Comparison of ENCODE assay signal across 15 cellular contexts in the genomic region with DNA sequence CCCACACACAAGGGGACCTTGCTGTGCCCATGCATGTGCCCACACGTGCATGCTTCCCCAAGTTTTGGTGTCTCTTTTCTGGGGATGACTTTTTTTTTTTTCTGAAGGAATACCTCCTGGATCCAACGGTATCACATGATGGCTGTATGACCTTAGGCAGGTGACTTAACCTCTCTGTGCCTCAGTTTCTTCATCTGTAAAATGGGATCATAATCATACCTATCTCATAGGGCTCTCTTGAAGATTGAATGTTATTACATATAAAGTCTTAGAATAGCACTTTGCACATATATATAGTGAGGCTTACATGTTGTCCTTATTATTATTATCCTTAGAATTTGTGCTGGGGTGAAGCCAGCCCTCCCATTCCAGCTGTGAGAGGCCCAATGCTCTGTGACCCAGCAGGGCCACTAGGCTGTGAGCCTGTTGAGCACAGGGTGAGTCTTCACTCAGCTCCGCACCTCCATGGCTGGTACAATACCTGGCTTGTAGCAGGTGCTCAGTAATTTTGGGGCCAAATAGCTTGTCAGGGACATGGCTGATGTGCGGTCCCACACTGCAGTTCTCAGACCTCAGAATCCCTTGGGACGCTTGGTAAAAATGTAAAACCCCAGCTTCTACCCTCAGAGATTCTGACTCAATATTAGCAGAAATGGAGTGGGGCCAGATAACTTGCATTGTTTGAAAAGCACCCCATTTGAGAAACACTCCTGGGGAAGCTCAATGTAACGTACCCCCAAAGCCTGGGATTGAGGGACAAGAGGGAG. TPM values are rescaled to one million over a fixed set of nuclear protein-coding genes. Genes with fewer than 3 reads are reported as not detected.
DNase-seq lines count a peak whose midpoint lies in the region; ATAC-seq and TF ChIP-seq lines count a peak whose summit lies in the region.
"Had no signal": no experiment of that assay in that cellular context is flagged by ENCODE, and none has a peak within 500 bp of the region (broad histone marks: within the 10 kb centered on the region; RNA-seq: fewer than 3 reads in every experiment).

No MANE protein-coding gene starts in this region.

- no peak for TF ChIP-seq POLR2A in uterus (IDR thresholded peaks at IDR 0.05)

- no peak overlapping the region for H2BK12ac ChIP-seq in neuronal stem cell (ENCODE audit: low read length)

- H3K9me3 ChIP-seq in OCI-LY3 (ENCODE audit: insufficient read depth, low read length) (no peaks in the 10 kb centered on the region), uterus (no peaks in the 10 kb centered on the region), MM.1S (replicated peaks; ENCODE audit: insufficient read depth, low read length) (no peaks in the 10 kb centered on the region), neuronal stem cell (replicated peaks in 1 of 2; ENCODE audit: control insufficient read depth in 2 of 2, insufficient read depth in 1 of 2, low read depth in 1 of 2, low read length in 2 of 2) (no peaks in the 10 kb centered on the region)

- no peak overlapping the region for H3K14ac ChIP-seq in neuronal stem cell (ENCODE audit: low read length)

- intact Hi-C loops in sciatic nerve (cut with DNase I): no loop called here
- intact Hi-C loops in uterus (cut with DNase I; ENCODE audit: low total_unique reads): no loop called here

- no peaks in the 10 kb centered on the region for H3F3A ChIP-seq in MM.1S (ENCODE audit: insufficient read depth, low read length)

- H4K20me1 ChIP-seq in OCI-LY3 (ENCODE audit: insufficient read depth, low read length) (no peaks in the 10 kb centered on the region), MM.1S (ENCODE audit: insufficient read depth, low read length) (no peaks in the 10 kb centered on the region)

- H3K9me2 ChIP-seq in MM.1S (replicated peaks; ENCODE audit: insufficient read depth, low read length): no peaks in the 10 kb centered on the region

- H3K27me3 ChIP-seq in OCI-LY3 (ENCODE audit: low read depth, low read length): peaks cover 27% of the 10 kb centered on the region
- no peaks in the 10 kb centered on the region for H3K27me3 ChIP-seq in uterus
- H3K27me3 ChIP-seq in MM.1S (replicated peaks; ENCODE audit: insufficient read depth, low read length): no peaks in the 10 kb centered on the region
- peaks cover 0 to 40% (median 0%) of the 10 kb centered on the region in 3 experiments for H3K27me3 ChIP-seq in neuronal stem cell (ENCODE audit: control insufficient read depth in 3 of 3, insufficient read depth in 3 of 3, low read depth in 1 of 3, low read length in 3 of 3)

- no peak overlapping the region for H3K18ac ChIP-seq in neuronal stem cell (ENCODE audit: low read length)

- H2BK15ac ChIP-seq in neuronal stem cell (ENCODE audit: low read length): no peak overlapping the region

- no peak overlapping the region for H2AK5ac ChIP-seq in neuronal stem cell (ENCODE audit: low read depth, low read length)

- no peak overlapping the region for H4K91ac ChIP-seq in neuronal stem cell (ENCODE audit: low read depth, low read length, poor library complexity)

- no peak overlapping the region for H3K4ac ChIP-seq in neuronal stem cell (ENCODE audit: low read length)

- H3K9ac ChIP-seq in OCI-LY3 (ENCODE audit: low read length): no peak overlapping the region
- no peak overlapping the region for H3K9ac ChIP-seq in MM.1S (ENCODE audit: low read length)
- no peak overlapping the region for H3K9ac ChIP-seq in neuronal stem cell (ENCODE audit: low read depth, low read length, poor library complexity)

- no peak overlapping the region for H3K4me3 ChIP-seq in OCI-LY3 (ENCODE audit: low read length)
- no peak overlapping the region for H3K4me3 ChIP-seq in uterus
- H3K4me3 ChIP-seq in MM.1S (ENCODE audit: low read length): no peak overlapping the region
- H3K4me3 ChIP-seq in neuronal stem cell (ENCODE audit: low read length in 2 of 2): no peak overlapping the region

- H2BK120ac ChIP-seq in neuronal stem cell (ENCODE audit: low read depth, low read length): no peak overlapping the region

- no peaks in the 10 kb centered on the region for H3K36me3 ChIP-seq in OCI-LY3 (replicated peaks; ENCODE audit: low read depth, low read length)
- H3K36me3 ChIP-seq in uterus: no peaks in the 10 kb centered on the region
- H3K36me3 ChIP-seq in MM.1S (replicated peaks; ENCODE audit: insufficient read depth, low read length): no peaks in the 10 kb centered on the region
- no peaks in the 10 kb centered on the region for H3K36me3 ChIP-seq in neuronal stem cell (replicated peaks in 1 of 2; ENCODE audit: control insufficient read depth in 2 of 2, insufficient read depth in 2 of 2, low read length in 2 of 2)

- WGBS in neuronal stem cell (ENCODE audit: extremely low coverage in 2 of 2, insufficient read length in 2 of 2, insufficient replicate concordance in 1 of 2), 2 donors: no CpG with 5 or more reads among the region's 6 CpGs

- H4K8ac ChIP-seq in neuronal stem cell (ENCODE audit: low read depth, low read length): no peak overlapping the region

- H3K79me2 ChIP-seq in OCI-LY3 (ENCODE audit: low read length) (no peaks in the 10 kb centered on the region), MM.1S (ENCODE audit: low read length) (no peaks in the 10 kb centered on the region)

- H3K27ac ChIP-seq in OCI-LY3 (ENCODE audit: low read length): no peak overlapping the region
- H3K27ac ChIP-seq in uterus: peak overlapping the region; percentile 51 to 52
- no peak overlapping the region for H3K27ac ChIP-seq in MM.1S (ENCODE audit: low read length)
- no peak overlapping the region for H3K27ac ChIP-seq in neuronal stem cell (replicated peaks; ENCODE audit: low read length)

- H2BK5ac ChIP-seq in neuronal stem cell (ENCODE audit: low read length): no peak overlapping the region

- H3K4me2 ChIP-seq in OCI-LY3 (ENCODE audit: low read length) (peak overlapping the region; percentile 9; the same call in 1 of the 2 replicates), MM.1S (ENCODE audit: low read depth, low read length) (no peak overlapping the region), neuronal stem cell (ENCODE audit: insufficient read depth, low read length, poor library complexity, severe bottlenecking) (no peak overlapping the region)

- no peak overlapping the region for H3K23ac ChIP-seq in neuronal stem cell (ENCODE audit: low read depth, low read length, poor library complexity)

- peaks cover 13% of the 10 kb centered on the region for H3K4me1 ChIP-seq in OCI-LY3 (ENCODE audit: low read length)
- H3K4me1 ChIP-seq in uterus: peaks cover 0 to 9% of the 10 kb centered on the region in 2 donors
- no peaks in the 10 kb centered on the region for H3K4me1 ChIP-seq in MM.1S (ENCODE audit: low read length)
- peaks cover 0 to 6% of the 10 kb centered on the region in 2 donors for H3K4me1 ChIP-seq in neuronal stem cell (ENCODE audit: control insufficient read depth in 2 of 2, insufficient read depth in 1 of 2, low read depth in 1 of 2, low read length in 2 of 2)

- H3K79me1 ChIP-seq in neuronal stem cell (ENCODE audit: low read depth, low read length): no peaks in the 10 kb centered on the region

- H2AFZ ChIP-seq in OCI-LY3 (ENCODE audit: low read depth, low read length) (no peak overlapping the region), MM.1S (ENCODE audit: low read length) (no peak overlapping the region), neuronal stem cell (ENCODE audit: low read length) (no peak overlapping the region)

- ATAC-seq in sciatic nerve (no peak), HG02938 (IDR thresholded peaks at IDR 0.05; ENCODE audit: unreplicated experiment) (no peak)

- DNase-seq in germinal center (ENCODE audit: low spot score) (peak; percentile 19), sciatic nerve (ENCODE audit: low spot score) (peak; percentile 37), uterus (no peak), MM.1S (no peak), neuronal stem cell (ENCODE audit: low spot score) (no peak)
- DNase-seq: AML-193, IMR-90, NCI-H446, SIG-M5 had no signal

- no peak for TF ChIP-seq CTCF in OCI-LY3 (IDR thresholded peaks at IDR 0.05; ENCODE audit: low read depth, low read length)
- TF ChIP-seq CTCF in uterus (IDR thresholded peaks at IDR 0.05): no peak
- no peak for TF ChIP-seq CTCF in MM.1S (IDR thresholded peaks at IDR 0.05; ENCODE audit: low read length)

RNA-seq across cellular contexts. Expression of a gene that starts 20.6 kb away (rescaled TPM):
- total RNA-seq in sciatic nerve (7.8 TPM), uterus (1 to 10 TPM in 3 of 4 donors, under 1 TPM in 1; 0.88 to 9.1 (median 2.2) TPM)
- polyA plus RNA-seq in neuronal stem cell (2013, experiment 1 of 2): 0.25 TPM
- polyA plus RNA-seq in neuronal stem cell (2013, experiment 2 of 2): 0.28 TPM
- total RNA-seq: Calu3; CD4-positive, alpha-beta memory T cell; HT1080; IMR-90; LHCN-M2 had no signal
- polyA plus RNA-seq: IMR-90 had no signal

Comparison
In these comparisons a context has a peak if more than half of its experiments do, and no peak if none do; other contexts are left out.
1. H3K27ac ChIP-seq: peak in uterus (2 of 2); none in OCI-LY3 (single experiment), MM.1S (single experiment) and neuronal stem cell (single experiment).
2. DNase-seq: peak in germinal center (single experiment) and sciatic nerve (single experiment); none in uterus (0 of 2), MM.1S (single experiment) and neuronal stem cell (single experiment).